In the genomic region with DNA sequence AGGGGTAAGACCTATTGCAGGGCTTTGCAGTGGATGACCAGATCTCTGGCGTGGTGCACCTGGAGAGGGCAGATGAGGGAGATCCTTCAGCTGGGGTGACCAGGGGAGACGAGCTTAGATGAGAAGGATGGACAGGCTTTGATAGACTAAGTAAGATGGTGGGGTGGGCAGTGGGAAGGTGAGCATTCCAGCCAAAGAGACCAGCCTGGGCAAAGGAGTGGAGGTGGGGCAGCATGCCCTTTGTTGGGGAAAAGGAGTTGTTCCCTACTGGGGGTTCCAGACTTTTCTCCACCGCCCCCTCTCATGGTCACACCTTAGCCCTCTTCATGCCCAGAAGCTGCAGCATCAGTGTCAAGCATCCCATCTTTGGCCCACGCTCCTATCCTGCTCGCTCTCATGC, we compare ENCODE assay signal across 20 cellular contexts. TPM values are rescaled to one million over a fixed set of nuclear protein-coding genes. Genes with fewer than 3 reads are reported as not detected.
DNase-seq lines count a peak whose midpoint lies in the region; ATAC-seq and TF ChIP-seq lines count a peak whose summit lies in the region.
"Had no signal": no experiment of that assay in that cellular context is flagged by ENCODE, and none has a peak within 500 bp of the region (broad histone marks: within the 10 kb centered on the region; RNA-seq: fewer than 3 reads in every experiment).

No MANE protein-coding gene starts in this region.

- no peak overlapping the region for H3K18ac ChIP-seq in neuronal stem cell (ENCODE audit: low read length)

- ATAC-seq in RWPE2 (ENCODE audit: low read depth) (no peak), left lobe of liver (no peak), HG03565 (IDR thresholded peaks at IDR 0.05; ENCODE audit: unreplicated experiment) (no peak)
- ATAC-seq in stimulated activated memory B cell treated with anti-CD40 and anti-IgM and Interleukin-4, amounts not matched to agents 10 μg/mL and 1 μg/mL and 100 μg/mL, for 72 hours: no peak

- H2BK15ac ChIP-seq in neuronal stem cell (ENCODE audit: low read length): no peak overlapping the region

- no peak overlapping the region for H2BK120ac ChIP-seq in neuronal stem cell (ENCODE audit: low read depth, low read length)

- H3K9ac ChIP-seq in neuronal stem cell (ENCODE audit: low read depth, low read length, poor library complexity): no peak overlapping the region
- H3K9ac ChIP-seq: SK-N-SH had no signal

- no peaks in the 10 kb centered on the region for H3K9me3 Mint-ChIP-seq in stimulated activated memory B cell treated with anti-CD40 and anti-IgM and Interleukin-4, amounts not matched to agents 10 μg/mL and 1 μg/mL and 100 μg/mL, for 72 hours
- H3K9me3 Mint-ChIP-seq: CD14-positive monocyte had no signal

- no peaks in the 10 kb centered on the region for H3K36me3 ChIP-seq in H7 (replicated peaks; ENCODE audit: control insufficient read depth, insufficient read depth, low read length)
- peaks cover 17% of the 10 kb centered on the region for H3K36me3 ChIP-seq in RWPE2 (ENCODE audit: low read depth)
- no peaks in the 10 kb centered on the region for H3K36me3 ChIP-seq in neuronal stem cell (replicated peaks in 1 of 2; ENCODE audit: control insufficient read depth in 2 of 2, insufficient read depth in 2 of 2, low read length in 2 of 2)
- peaks cover 0 to 7% (median 0%) of the 10 kb centered on the region in 3 donors for H3K36me3 ChIP-seq in Peyer's patch
- H3K36me3 ChIP-seq: BE2C had no signal

- H3K27ac Mint-ChIP-seq in stimulated activated memory B cell treated with anti-CD40 and anti-IgM and Interleukin-4, amounts not matched to agents 10 μg/mL and 1 μg/mL and 100 μg/mL, for 72 hours: no peak overlapping the region

- H2BK5ac ChIP-seq in neuronal stem cell (ENCODE audit: low read length): no peak overlapping the region

- H4K91ac ChIP-seq in neuronal stem cell (ENCODE audit: low read depth, low read length, poor library complexity): no peak overlapping the region

- H3K4me1 ChIP-seq in RWPE2 (ENCODE audit: insufficient read depth, poor library complexity, severe bottlenecking) (peaks cover 8% of the 10 kb centered on the region), neuronal stem cell (ENCODE audit: control insufficient read depth in 2 of 2, insufficient read depth in 1 of 2, low read depth in 1 of 2, low read length in 2 of 2) (peaks cover 14 to 18% of the 10 kb centered on the region in 2 donors), Peyer's patch (peaks cover 0 to 18% (median 1%) of the 10 kb centered on the region in 4 donors)

- peak overlapping the region; percentile 4 for H2AK5ac ChIP-seq in neuronal stem cell (ENCODE audit: low read depth, low read length)

- H3K23ac ChIP-seq in neuronal stem cell (ENCODE audit: low read depth, low read length, poor library complexity): no peak overlapping the region

- H3K4me2 ChIP-seq in neuronal stem cell (ENCODE audit: insufficient read depth, low read length, poor library complexity, severe bottlenecking): no peak overlapping the region
- H3K4me2 ChIP-seq: PC-9, SK-N-SH had no signal

- peak; percentile 16 for DNase-seq in H7
- peak; percentile 29 for DNase-seq in RWPE2 (ENCODE audit: low spot score)
- no peak for DNase-seq in neuronal stem cell (ENCODE audit: low spot score)
- no peak for DNase-seq in Peyer's patch
- DNase-seq in left lobe of liver (ENCODE audit: low spot score): no peak
- DNase-seq: KBM-7, MV-4-11, NCI-H1105, NCI-H146, NCI-H1930, NCI-H2107, NCI-H524 treated with DMSO at 0.1 percent for 48 hours, NCI-H82, PC-9, SK-N-SH, SW 1271 had no signal

- H4K8ac ChIP-seq in neuronal stem cell (ENCODE audit: low read depth, low read length): no peak overlapping the region

- H3K27me3 ChIP-seq in H7 (ENCODE audit: control insufficient read depth, insufficient read depth, low read length) (no peaks in the 10 kb centered on the region), RWPE2 (ENCODE audit: insufficient read depth, poor library complexity, severe bottlenecking) (no peaks in the 10 kb centered on the region), neuronal stem cell (ENCODE audit: control insufficient read depth in 3 of 3, insufficient read depth in 3 of 3, low read depth in 1 of 3, low read length in 3 of 3) (peaks cover 0 to 18% (median 0%) of the 10 kb centered on the region in 3 experiments), Peyer's patch (no peaks in the 10 kb centered on the region)
- H3K27me3 ChIP-seq: BE2C had no signal

- H2AFZ ChIP-seq in neuronal stem cell (ENCODE audit: low read length): no peak overlapping the region
- H2AFZ ChIP-seq: PC-9 had no signal

- peaks cover 64% of the 10 kb centered on the region for H3K27me3 Mint-ChIP-seq in stimulated activated memory B cell treated with anti-CD40 and anti-IgM and Interleukin-4, amounts not matched to agents 10 μg/mL and 1 μg/mL and 100 μg/mL, for 72 hours

- H3K9me3 ChIP-seq in RWPE2 (ENCODE audit: severe bottlenecking) (no peaks in the 10 kb centered on the region), neuronal stem cell (replicated peaks in 1 of 2; ENCODE audit: control insufficient read depth in 2 of 2, insufficient read depth in 1 of 2, low read depth in 1 of 2, low read length in 2 of 2) (no peaks in the 10 kb centered on the region), Peyer's patch (no peaks in the 10 kb centered on the region)
- H3K9me3 ChIP-seq: BE2C, SK-N-SH had no signal

- no peaks in the 10 kb centered on the region for H3K4me1 Mint-ChIP-seq in stimulated activated memory B cell treated with anti-CD40 and anti-IgM and Interleukin-4, amounts not matched to agents 10 μg/mL and 1 μg/mL and 100 μg/mL, for 72 hours

- H3K4ac ChIP-seq in neuronal stem cell (ENCODE audit: low read length): no peak overlapping the region

- H3K4me3 ChIP-seq in H7 (ENCODE audit: insufficient read depth, low read depth, low read length): no peak overlapping the region
- no peak overlapping the region for H3K4me3 ChIP-seq in RWPE2 (ENCODE audit: severe bottlenecking)
- no peak overlapping the region for H3K4me3 ChIP-seq in neuronal stem cell (ENCODE audit: low read length in 2 of 2)
- H3K4me3 ChIP-seq in Peyer's patch: no peak overlapping the region
- H3K4me3 ChIP-seq: PC-9 had no signal

- H3K14ac ChIP-seq in neuronal stem cell (ENCODE audit: low read length): no peak overlapping the region

- no CpG with 5 or more reads among the region's 5 CpGs for WGBS in neuronal stem cell (ENCODE audit: extremely low coverage in 2 of 2, insufficient read length in 2 of 2, insufficient replicate concordance in 1 of 2), 2 donors

- no peak overlapping the region for H3K4me3 Mint-ChIP-seq in stimulated activated memory B cell treated with anti-CD40 and anti-IgM and Interleukin-4, amounts not matched to agents 10 μg/mL and 1 μg/mL and 100 μg/mL, for 72 hours
- H3K4me3 Mint-ChIP-seq: CD14-positive monocyte had no signal

- TF ChIP-seq CTCF in RWPE2 (IDR thresholded peaks at IDR 0.05; ENCODE audit: poor library complexity, severe bottlenecking) (no peak), Peyer's patch (IDR thresholded peaks at IDR 0.05) (no peak)

- H2BK12ac ChIP-seq in neuronal stem cell (ENCODE audit: low read length): no peak overlapping the region

- H3K79me1 ChIP-seq in neuronal stem cell (ENCODE audit: low read depth, low read length): no peaks in the 10 kb centered on the region

- H3K27ac ChIP-seq in RWPE2 (ENCODE audit: poor library complexity, severe bottlenecking) (no peak overlapping the region), neuronal stem cell (replicated peaks; ENCODE audit: low read length) (no peak overlapping the region), Peyer's patch (no peak overlapping the region)
- H3K27ac ChIP-seq: PC-9 had no signal

- no peak for TF ChIP-seq POLR2A in Peyer's patch (IDR thresholded peaks at IDR 0.05)

- H3K36me3 Mint-ChIP-seq in stimulated activated memory B cell treated with anti-CD40 and anti-IgM and Interleukin-4, amounts not matched to agents 10 μg/mL and 1 μg/mL and 100 μg/mL, for 72 hours: no peaks in the 10 kb centered on the region

RNA-seq across cellular contexts. Expression of a gene that starts 27.6 kb away (rescaled TPM):
- total RNA-seq in H7 (2014; rRNA removed; shearing (Covaris generic)): 42.0 and 46.0 TPM in 2 replicates
- 45.4 TPM for polyA plus RNA-seq in neuronal stem cell (2013, experiment 1 of 2)
- polyA plus RNA-seq in neuronal stem cell (2013, experiment 2 of 2): 45.9 TPM
- total RNA-seq in Peyer's patch (10 to 100 TPM; 18.2 to 24.7 (median 21.4) TPM), left lobe of liver (15.6 TPM)

RNA-seq across cellular contexts. Expression of a gene that starts 39.3 kb away (rescaled TPM):
- total RNA-seq in H7 (2014; rRNA removed; shearing (Covaris generic)): 45.4 and 76.9 TPM in 2 replicates
- polyA plus RNA-seq in neuronal stem cell (2013, experiment 1 of 2): 430 TPM
- polyA plus RNA-seq in neuronal stem cell (2013, experiment 2 of 2): 437 TPM
- total RNA-seq in Peyer's patch: 1,000 to 10,000 TPM in 1 of 4 donors, 100 to 1,000 TPM in 2, 10 to 100 TPM in 1; 77.2 to 1,326 (median 139) TPM
- total RNA-seq in left lobe of liver: 43.6 TPM

RNA-seq across cellular contexts. Expression of a gene that starts 45.4 kb away (rescaled TPM):
- total RNA-seq in H7 (2014; rRNA removed; shearing (Covaris generic)): 0.33 and 0.48 TPM in 2 replicates
- 0.26 TPM for polyA plus RNA-seq in neuronal stem cell (2013, experiment 1 of 2)
- 0.22 TPM for polyA plus RNA-seq in neuronal stem cell (2013, experiment 2 of 2)
- total RNA-seq in Peyer's patch: 100 to 1,000 TPM; 190 to 683 (median 305) TPM
- total RNA-seq in left lobe of liver: 326 TPM

Comparison
In these comparisons a context has a peak if more than half of its experiments do, and no peak if none do; other contexts are left out.
1. DNase-seq: peak in H7 (single experiment) and RWPE2 (single experiment); none in neuronal stem cell (single experiment), Peyer's patch (0 of 3) and left lobe of liver (single experiment).
2. RNA of a gene that starts 45.4 kb away (total RNA-seq): 326 TPM in left lobe of liver (single experiment) and 190 to 683 TPM in Peyer's patch; 0.33 to 0.48 TPM in H7; every median in the first group is over 100 times any median in the second.